ENCODE assay signal across 1 cellular context in genomic region chr6:34468378-34468892, GRCh38.
TF ChIP-seq lines count a peak whose summit lies in the region.

No MANE protein-coding gene starts in this region.

TF ChIP-seq in WTC11, 78 proteins besides CTCF, POLR2A, EP300 and RAD21 (continued from another document):
- TF ChIP-seq JUN (CRISPR knock-in tag; IDR thresholded peaks at IDR 0.05) (no peak), IRF1 (CRISPR knock-in tag; IDR thresholded peaks at IDR 0.05) (no peak), ERG (CRISPR knock-in tag; IDR thresholded peaks at IDR 0.05) (no peak), IRF2 (CRISPR knock-in tag; IDR thresholded peaks at IDR 0.05; ENCODE audit: borderline replicate concordance, low read depth) (no peak), FOXP4 (CRISPR knock-in tag; IDR thresholded peaks at IDR 0.05) (no peak), SOX15 (CRISPR knock-in tag; IDR thresholded peaks at IDR 0.05) (no peak), FOXP1 (CRISPR knock-in tag; IDR thresholded peaks at IDR 0.05; ENCODE audit: borderline replicate concordance) (no peak), CREB1 (CRISPR knock-in tag; IDR thresholded peaks at IDR 0.05) (no peak), ATF1 (CRISPR knock-in tag; IDR thresholded peaks at IDR 0.05) (no peak), NR1H2 (CRISPR knock-in tag; IDR thresholded peaks at IDR 0.05) (no peak)
